In genomic region chr22:39913321-39913720, GRCh38 we compare ENCODE assay signal across 23 cellular contexts. TPM values are rescaled to one million over a fixed set of nuclear protein-coding genes. Genes with fewer than 3 reads are reported as not detected.
DNase-seq lines count a peak whose midpoint lies in the region; ATAC-seq and TF ChIP-seq lines count a peak whose summit lies in the region.
"Had no signal": no experiment of that assay in that cellular context is flagged by ENCODE, and none has a peak within 500 bp of the region (broad histone marks: within the 10 kb centered on the region; RNA-seq: fewer than 3 reads in every experiment).

No MANE protein-coding gene starts in this region.

- WGBS in transverse colon (ENCODE audit: low coverage in 1 of 2), 2 donors = 80 to 89% methylated on average over 3 to 5 of the region's 5 CpGs

- no peak for DNase-seq in activated naive CD4-positive, alpha-beta T cell treated with anti-CD3 and anti-CD28 coated beads for 36 hours
- no peak for DNase-seq in activated naive CD4-positive, alpha-beta T cell (lab: John Stamatoyannopoulos, UW)
- no peak for DNase-seq in activated CD8-positive, alpha-beta T cell treated with anti-CD3 and anti-CD28 coated beads for 36 hours
- peak; percentile 56 for DNase-seq in ecto neural progenitor cell (ENCODE audit: low spot score)
- no peak for DNase-seq in stimulated activated effector memory CD8-positive, alpha-beta T cell treated with anti-CD3 and anti-CD28 coated beads, Interleukin-12 subunit alpha, Interleukin-12 subunit beta, amount 100 ng/mL, for 72 hours (ENCODE audit: low spot score in 2 of 2)
- DNase-seq in ascending aorta (ENCODE audit: low spot score in 2 of 2) = no peak
- DNase-seq in transverse colon = no peak
- DNase-seq: activated effector memory CD4-positive, alpha-beta T cell treated with Interleukin-2 at 50 U/mL for 16 hours; GDM1; GM23248; mammary epithelial cell; NCI-H187; NCI-H748 treated with DMSO at 0.1 percent for 48 hours; OCI-M1; right lobe of liver; Right ventricle myocardium superior; stimulated activated CD4-positive, alpha-beta T cell treated with anti-CD3 and anti-CD28 coated beads, Interleukin-15, amount 100 ng/mL, for 24 hours had no signal

- H3K4me3 ChIP-seq in ascending aorta = no peak overlapping the region
- no peak overlapping the region for H3K4me3 ChIP-seq in transverse colon
- H3K4me3 ChIP-seq: GM23248, right lobe of liver, thoracic aorta had no signal

- TF ChIP-seq POLR2A in transverse colon (IDR thresholded peaks at IDR 0.05) (no peak), GM18505 (IDR thresholded peaks at IDR 0.05; ENCODE audit: borderline replicate concordance, extremely low read depth, insufficient read depth, insufficient read length) (no peak)

- H3K36me3 ChIP-seq in ascending aorta = no peaks in the 10 kb centered on the region
- no peaks in the 10 kb centered on the region for H3K36me3 ChIP-seq in transverse colon
- H3K36me3 ChIP-seq: right lobe of liver, thoracic aorta had no signal

- ATAC-seq in activated CD8-positive, alpha-beta T cell treated with anti-CD3 and anti-CD28 coated beads for 36 hours = no peak
- ATAC-seq in stimulated activated effector memory CD8-positive, alpha-beta T cell treated with anti-CD3 and anti-CD28 coated beads, Interleukin-12 subunit alpha, Interleukin-12 subunit beta, amount 100 ng/mL, for 72 hours = peak; percentile 27
- no peak for ATAC-seq in GM18505 (IDR thresholded peaks at IDR 0.05; ENCODE audit: unreplicated experiment)
- ATAC-seq: right lobe of liver had no signal

- intact Hi-C loops in activated naive CD4-positive, alpha-beta T cell treated with anti-CD3 and anti-CD28 coated beads for 36 hours (cut with micrococcal nuclease) = no loop called here
- intact Hi-C loops in activated CD8-positive, alpha-beta T cell treated with anti-CD3 and anti-CD28 coated beads for 36 hours (cut with micrococcal nuclease) = loop anchor here (2.0 to 5.0 kb wide), 2 partner anchors 13 to 381 kb away; partner anchors contain the start of gene RPS19BP1
- intact Hi-C loops in ascending aorta (cut with DNase I) (no loop called here), transverse colon (cut with DNase I; ENCODE audit: low total_unique reads) (no loop called here)

- CTCF ChIA-PET in activated naive CD4-positive, alpha-beta T cell treated with anti-CD3 and anti-CD28 coated beads for 36 hours (lab: Charles Lee) = interaction anchor here (1.0 to 1.6 kb wide), 5 partner anchors 8 to 379 kb away, joined by 3 to 5 read pairs (median 4); no protein-coding TSS in a partner anchor
- CTCF ChIA-PET in activated CD8-positive, alpha-beta T cell treated with anti-CD3 and anti-CD28 coated beads for 36 hours (lab: Charles Lee) = interaction anchor here (1.1 to 11.2 kb wide), 3 partner anchors 12 to 107 kb away, joined by 3 to 130 read pairs (median 9); no protein-coding TSS in a partner anchor

- H3K4me3 Mint-ChIP-seq in activated naive CD4-positive, alpha-beta T cell treated with anti-CD3 and anti-CD28 coated beads for 36 hours = peak overlapping the region; percentile 38
- H3K4me3 Mint-ChIP-seq in activated CD8-positive, alpha-beta T cell treated with anti-CD3 and anti-CD28 coated beads for 36 hours = peak overlapping the region; percentile 80
- peak overlapping the region; percentile 72 for H3K4me3 Mint-ChIP-seq in stimulated activated effector memory CD8-positive, alpha-beta T cell treated with anti-CD3 and anti-CD28 coated beads, Interleukin-12 subunit alpha, Interleukin-12 subunit beta, amount 100 ng/mL, for 72 hours

- in situ Hi-C loops in transverse colon (cut with MboI; ENCODE audit: low pct_ligation_motif_present in 1 of 4, low pct_unique_long_range_greater_than_20kb in 1 of 4, low sequenced_read_pairs in 3 of 4) = no loop called here

- no peaks in the 10 kb centered on the region for H3K27me3 Mint-ChIP-seq in activated naive CD4-positive, alpha-beta T cell treated with anti-CD3 and anti-CD28 coated beads for 36 hours (ENCODE audit: low read depth)
- H3K27me3 Mint-ChIP-seq in activated CD8-positive, alpha-beta T cell treated with anti-CD3 and anti-CD28 coated beads for 36 hours = no peaks in the 10 kb centered on the region

- no peaks in the 10 kb centered on the region for H3K36me3 Mint-ChIP-seq in activated naive CD4-positive, alpha-beta T cell treated with anti-CD3 and anti-CD28 coated beads for 36 hours (ENCODE audit: low read depth)
- peaks cover 13% of the 10 kb centered on the region for H3K36me3 Mint-ChIP-seq in activated CD8-positive, alpha-beta T cell treated with anti-CD3 and anti-CD28 coated beads for 36 hours (ENCODE audit: low read depth)
- H3K36me3 Mint-ChIP-seq in stimulated activated effector memory CD8-positive, alpha-beta T cell treated with anti-CD3 and anti-CD28 coated beads, Interleukin-12 subunit alpha, Interleukin-12 subunit beta, amount 100 ng/mL, for 72 hours = peaks cover 18% of the 10 kb centered on the region

- no peaks in the 10 kb centered on the region for H3K27me3 ChIP-seq in ascending aorta
- H3K27me3 ChIP-seq in transverse colon = peaks cover 3% of the 10 kb centered on the region
- H3K27me3 ChIP-seq: right lobe of liver had no signal

- H3K4me1 ChIP-seq in ascending aorta (no peaks in the 10 kb centered on the region), transverse colon (peaks cover 0 to 3% (median 0%) of the 10 kb centered on the region in 4 donors)
- H3K4me1 ChIP-seq: right lobe of liver had no signal

- TF ChIP-seq CTCF in activated CD8-positive, alpha-beta T cell treated with anti-CD3 and anti-CD28 coated beads for 36 hours (IDR thresholded peaks at IDR 0.05) = no peak
- TF ChIP-seq CTCF in ascending aorta (IDR thresholded peaks at IDR 0.05) (no peak), transverse colon (IDR thresholded peaks at IDR 0.05) (no peak)

- H3K4me1 Mint-ChIP-seq in activated naive CD4-positive, alpha-beta T cell treated with anti-CD3 and anti-CD28 coated beads for 36 hours (ENCODE audit: low read depth) = peaks cover 89% of the 10 kb centered on the region
- peaks cover 84% of the 10 kb centered on the region for H3K4me1 Mint-ChIP-seq in activated CD8-positive, alpha-beta T cell treated with anti-CD3 and anti-CD28 coated beads for 36 hours (ENCODE audit: low read depth)
- peaks cover 89% of the 10 kb centered on the region for H3K4me1 Mint-ChIP-seq in stimulated activated effector memory CD8-positive, alpha-beta T cell treated with anti-CD3 and anti-CD28 coated beads, Interleukin-12 subunit alpha, Interleukin-12 subunit beta, amount 100 ng/mL, for 72 hours

- H3K27ac ChIP-seq in ascending aorta (no peak overlapping the region), transverse colon (peak overlapping the region in 1 of 4 donors; percentile 11)
- H3K27ac ChIP-seq: C4-2B, GM23248, right lobe of liver, thoracic aorta had no signal

- H3K9me3 ChIP-seq in ascending aorta (no peaks in the 10 kb centered on the region), transverse colon (no peaks in the 10 kb centered on the region)
- H3K9me3 ChIP-seq: right lobe of liver, thoracic aorta had no signal

- no peak for TF ChIP-seq EP300 in transverse colon (IDR thresholded peaks at IDR 0.05; ENCODE audit: low read depth)

- H3K9me3 Mint-ChIP-seq in activated naive CD4-positive, alpha-beta T cell treated with anti-CD3 and anti-CD28 coated beads for 36 hours = no peaks in the 10 kb centered on the region
- no peaks in the 10 kb centered on the region for H3K9me3 Mint-ChIP-seq in activated CD8-positive, alpha-beta T cell treated with anti-CD3 and anti-CD28 coated beads for 36 hours
- no peaks in the 10 kb centered on the region for H3K9me3 Mint-ChIP-seq in stimulated activated effector memory CD8-positive, alpha-beta T cell treated with anti-CD3 and anti-CD28 coated beads, Interleukin-12 subunit alpha, Interleukin-12 subunit beta, amount 100 ng/mL, for 72 hours

- H3K27ac Mint-ChIP-seq in activated naive CD4-positive, alpha-beta T cell treated with anti-CD3 and anti-CD28 coated beads for 36 hours = peak overlapping the region; percentile 100
- H3K27ac Mint-ChIP-seq in activated CD8-positive, alpha-beta T cell treated with anti-CD3 and anti-CD28 coated beads for 36 hours = peak overlapping the region; percentile 92
- H3K27ac Mint-ChIP-seq in stimulated activated effector memory CD8-positive, alpha-beta T cell treated with anti-CD3 and anti-CD28 coated beads, Interleukin-12 subunit alpha, Interleukin-12 subunit beta, amount 100 ng/mL, for 72 hours = peak overlapping the region; percentile 88
- H3K27ac Mint-ChIP-seq: IgD-negative memory B cell had no signal

- POLR2A ChIA-PET in activated CD8-positive, alpha-beta T cell treated with anti-CD3 and anti-CD28 coated beads for 36 hours (lab: Charles Lee) = interaction anchor here (1.1 to 12.7 kb wide), 6 partner anchors 10 to 33 kb away, joined by 3 to 270 read pairs (median 4); no protein-coding TSS in a partner anchor

RNA-seq across cellular contexts. Expression of gene GRAP2, which starts 12.4 kb away (rescaled TPM):
- total RNA-seq in activated naive CD4-positive, alpha-beta T cell treated with anti-CD3 and anti-CD28 coated beads for 36 hours = 10 to 100 TPM; 25.5 to 29.4 TPM
- total RNA-seq in activated CD8-positive, alpha-beta T cell treated with anti-CD3 and anti-CD28 coated beads for 36 hours = 10 to 100 TPM; 83.2 to 86.8 TPM
- total RNA-seq in ascending aorta = not detected
- 10 to 100 TPM in 1 of 4 donors, 1 to 10 TPM in 2, under 1 TPM in 1; 0.60 to 28.4 (median 4.9) TPM for total RNA-seq in transverse colon
- total RNA-seq: GM23248, osteocyte had no signal

RNA-seq across cellular contexts. Expression of gene ENTHD1, which starts 19.8 kb away (rescaled TPM):
- under 1 TPM; 0.64 to 0.81 TPM for total RNA-seq in activated naive CD4-positive, alpha-beta T cell treated with anti-CD3 and anti-CD28 coated beads for 36 hours
- under 1 TPM; 0.34 TPM for total RNA-seq in activated CD8-positive, alpha-beta T cell treated with anti-CD3 and anti-CD28 coated beads for 36 hours
- 0.21 TPM for total RNA-seq in ascending aorta
- not detected for total RNA-seq in transverse colon
- total RNA-seq: cerebellum, GM23248, mammary epithelial cell, osteocyte, right lobe of liver, Right ventricle myocardium superior, thoracic aorta had no signal

RNA-seq across cellular contexts. Expression of gene TMA7B, which starts 46.9 kb away (rescaled TPM):
- 1 to 10 TPM; 1.1 to 1.5 TPM for total RNA-seq in activated naive CD4-positive, alpha-beta T cell treated with anti-CD3 and anti-CD28 coated beads for 36 hours
- 1 to 10 TPM; 2.2 to 2.3 TPM for total RNA-seq in activated CD8-positive, alpha-beta T cell treated with anti-CD3 and anti-CD28 coated beads for 36 hours
- not detected for total RNA-seq in ascending aorta
- total RNA-seq in transverse colon = under 1 TPM in 1 of 4 donors, not detected in 3; 0.80 TPM
- total RNA-seq: cerebellum, GM23248, mammary epithelial cell, osteocyte, Right ventricle myocardium superior had no signal
